9 cellular contexts compared by ENCODE assay signal in genomic region chr20:17281478-17281877, GRCh38. TPM values are rescaled to one million over a fixed set of nuclear protein-coding genes. Genes with fewer than 3 reads are reported as not detected.
DNase-seq lines count a peak whose midpoint lies in the region; ATAC-seq, FAIRE-seq and TF ChIP-seq lines count a peak whose summit lies in the region.
"Had no signal": no experiment of that assay in that cellular context is flagged by ENCODE, and none has a peak within 500 bp of the region (broad histone marks: within the 10 kb centered on the region; RNA-seq: fewer than 3 reads in every experiment).

No MANE protein-coding gene starts in this region.

- H3K9me3 Mint-ChIP-seq in astrocyte (ENCODE audit: unreplicated experiment) (no peaks in the 10 kb centered on the region), neural progenitor cell (no peaks in the 10 kb centered on the region)

- H3K4me3 ChIP-seq in astrocyte (ENCODE audit: insufficient read depth, low read depth, low read length) (no peak overlapping the region), neural progenitor cell (no peak overlapping the region)

- no peaks in the 10 kb centered on the region for H3K9me3 ChIP-seq in astrocyte (ENCODE audit: insufficient read depth, low read depth, low read length)
- H3K9me3 ChIP-seq in neural progenitor cell (ENCODE audit: low read depth) = no peaks in the 10 kb centered on the region

- H3F3A ChIP-seq in neural progenitor cell (ENCODE audit: low read depth) = peaks cover 10% of the 10 kb centered on the region

- no peaks in the 10 kb centered on the region for H3K36me3 Mint-ChIP-seq in astrocyte (ENCODE audit: low read depth, unreplicated experiment)
- H3K36me3 Mint-ChIP-seq in neural progenitor cell = no peaks in the 10 kb centered on the region

- H3K27me3 ChIP-seq in astrocyte (ENCODE audit: insufficient read depth, low read length) (no peaks in the 10 kb centered on the region), neural progenitor cell (no peaks in the 10 kb centered on the region)

- H3K27ac ChIP-seq in astrocyte (ENCODE audit: low read depth, low read length) = no peak overlapping the region
- no peak overlapping the region for H3K27ac ChIP-seq in neural progenitor cell

- no peak overlapping the region for H3K9ac ChIP-seq in astrocyte (ENCODE audit: low read length)
- H3K9ac ChIP-seq in neural progenitor cell = no peak overlapping the region

- H3K4me1 ChIP-seq in astrocyte (ENCODE audit: insufficient read depth, low read length) (no peaks in the 10 kb centered on the region), neural progenitor cell (peaks cover 9% of the 10 kb centered on the region)

- DNase-seq in NCI-H345 (lab: John Stamatoyannopoulos, UW) (peak; percentile 36), NCI-H345 treated with DMSO at 0.1 percent for 48 hours (lab: John Stamatoyannopoulos, UW; ENCODE audit: unreplicated experiment) (no peak), LHCN-M2 (ENCODE audit: low read depth) (peak; percentile 6), astrocyte (ENCODE audit: low read depth) (no peak), neural progenitor cell (ENCODE audit: low spot score) (peak; percentile 74), Ammon's horn (ENCODE audit: low spot score) (no peak)
- no peak for DNase-seq in activated effector memory CD4-positive, alpha-beta T cell treated with anti-CD3 and anti-CD28 coated beads, Interleukin-2, amount 50 U/mL, for 16 hours
- DNase-seq: DMS79 had no signal

- ATAC-seq in HG02852 (IDR thresholded peaks at IDR 0.05; ENCODE audit: unreplicated experiment) = no peak

- H3K27me3 Mint-ChIP-seq in astrocyte (ENCODE audit: low read depth, unreplicated experiment) = peaks cover 5% of the 10 kb centered on the region
- peaks cover 4% of the 10 kb centered on the region for H3K27me3 Mint-ChIP-seq in neural progenitor cell (ENCODE audit: insufficient read depth, low read depth)

- H3K4me2 ChIP-seq in astrocyte (ENCODE audit: low read length) = no peak overlapping the region
- no peak overlapping the region for H3K4me2 ChIP-seq in neural progenitor cell

- H4K20me1 ChIP-seq in astrocyte (ENCODE audit: insufficient read depth, low read length) = no peaks in the 10 kb centered on the region
- H4K20me1 ChIP-seq in neural progenitor cell (ENCODE audit: low read depth) = no peaks in the 10 kb centered on the region

- no peak for FAIRE-seq in astrocyte (lab: Jason Lieb, UNC)

- H2AFZ ChIP-seq in astrocyte (ENCODE audit: low read depth, low read length) (no peak overlapping the region), neural progenitor cell (replicated peaks) (no peak overlapping the region)

- H3K79me2 ChIP-seq in astrocyte (ENCODE audit: insufficient read depth, low read length) = no peaks in the 10 kb centered on the region
- H3K79me2 ChIP-seq in neural progenitor cell (ENCODE audit: low read depth) = no peaks in the 10 kb centered on the region

- no peaks in the 10 kb centered on the region for H3K36me3 ChIP-seq in astrocyte (ENCODE audit: insufficient read depth, low read length)
- no peaks in the 10 kb centered on the region for H3K36me3 ChIP-seq in neural progenitor cell

- H3K27ac Mint-ChIP-seq in astrocyte (ENCODE audit: unreplicated experiment) (no peak overlapping the region), neural progenitor cell (no peak overlapping the region)

- TF ChIP-seq CTCF in astrocyte (IDR thresholded peaks at IDR 0.05; ENCODE audit: insufficient read depth, low read depth, low read length) (peak; percentile 5), neural progenitor cell (IDR thresholded peaks at IDR 0.05) (peak; percentile 72)

- H3K4me3 Mint-ChIP-seq in astrocyte (ENCODE audit: unreplicated experiment) (no peak overlapping the region), neural progenitor cell (no peak overlapping the region)

- H3K4me1 Mint-ChIP-seq in astrocyte (ENCODE audit: low read depth, unreplicated experiment) (no peaks in the 10 kb centered on the region), neural progenitor cell (peaks cover 10% of the 10 kb centered on the region)

RNA-seq across cellular contexts. Expression of gene PCSK2, which starts 54.6 kb away (rescaled TPM):
- not detected in 2 replicates for total RNA-seq in LHCN-M2 (2014; rRNA removed)
- not detected for polyA plus RNA-seq in LHCN-M2 (2012)
- 0.17 TPM in 1 of 2 replicates, not detected in the other for total RNA-seq in astrocyte
- 0.07 TPM in 1 of 2 replicates, not detected in the other for total RNA-seq in neural progenitor cell (ENCODE audit: low replicate concordance)

Comparison
In these comparisons a context has a peak if more than half of its experiments do, and no peak if none do; other contexts are left out.
1. DNase-seq: peak in NCI-H345 (single experiment), LHCN-M2 (single experiment) and neural progenitor cell (single experiment); none in NCI-H345 treated with DMSO at 0.1 percent for 48 hours (single experiment), astrocyte (single experiment), Ammon's horn (single experiment) and activated effector memory CD4-positive, alpha-beta T cell treated with anti-CD3 and anti-CD28 coated beads, Interleukin-2, amount 50 U/mL, for 16 hours (single experiment).